21 cellular contexts compared by ENCODE assay signal in the genomic region with DNA sequence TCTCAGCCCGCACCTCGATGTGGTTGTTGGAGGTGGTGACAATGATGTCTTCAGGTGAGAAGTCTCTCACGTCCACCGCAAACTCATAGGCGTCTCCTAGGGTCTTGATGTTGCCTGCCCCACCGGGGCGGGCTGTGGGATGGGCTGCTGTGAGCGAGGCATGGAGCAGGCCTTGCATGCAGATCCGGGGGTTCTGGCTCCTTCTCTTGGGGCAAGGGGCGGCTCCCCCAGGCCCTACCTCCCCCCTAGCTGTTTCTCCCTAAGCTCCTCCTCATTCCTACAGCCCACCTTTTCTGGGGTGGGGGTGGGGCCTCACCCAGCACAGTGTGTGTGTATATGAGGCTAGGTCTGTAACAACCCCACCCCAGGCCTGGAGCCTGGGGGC. TPM values are rescaled to one million over a fixed set of nuclear protein-coding genes. Genes with fewer than 3 reads are reported as not detected.
DNase-seq lines count a peak whose midpoint lies in the region; ATAC-seq, FAIRE-seq and TF ChIP-seq lines count a peak whose summit lies in the region.
"Had no signal": no experiment of that assay in that cellular context is flagged by ENCODE, and none has a peak within 500 bp of the region (broad histone marks: within the 10 kb centered on the region; RNA-seq: fewer than 3 reads in every experiment).

No MANE protein-coding gene starts in this region.

- FAIRE-seq in HepG2 (lab: Jason Lieb, UNC) (no peak), kidney (lab: Jason Lieb, UNC) (no peak)

- H3K27me3 ChIP-seq in HepG2 (ENCODE audit: control insufficient read depth in 1 of 2, insufficient read depth in 2 of 2, low read length in 2 of 2) (peaks cover 12 to 84% of the 10 kb centered on the region in 2 experiments; a peak in 4 of 5 replicates), right lobe of liver (no peaks in the 10 kb centered on the region)

- no peaks in the 10 kb centered on the region for H3K79me2 ChIP-seq in HepG2 (ENCODE audit: insufficient read depth, low read length)

- ATAC-seq in HepG2 (no peak; the same call in 2 of the 3 replicates), right lobe of liver (no peak), sciatic nerve (peak; percentile 0)
- ATAC-seq: Panc1; stimulated activated naive B cell treated with anti-CD40 and anti-IgM and Interleukin-4, amounts not matched to agents 10 μg/mL and 1 μg/mL and 100 μg/mL, for 72 hours had no signal

- peaks cover 81% of the 10 kb centered on the region for H3K4me1 ChIP-seq in HepG2 (ENCODE audit: insufficient read depth, low read length)
- H3K4me1 ChIP-seq in right lobe of liver = peaks cover 0 to 11% (median 2%) of the 10 kb centered on the region in 4 donors
- H3K4me1 ChIP-seq in kidney (ENCODE audit: control insufficient read depth in 1 of 2, insufficient read depth in 1 of 2, low read depth in 1 of 2, low read length in 2 of 2) = peaks cover 17 to 46% of the 10 kb centered on the region in 2 donors
- H3K4me1 ChIP-seq: Caco-2 had no signal

- POLR2A ChIA-PET in HepG2 (lab: Yijun Ruan, JAX) = no interaction called here

- H3K27ac ChIP-seq in HepG2 (ENCODE audit: extremely low read length, insufficient read depth, low read length) (no peak overlapping the region), right lobe of liver (no peak overlapping the region), kidney (ENCODE audit: low read depth in 2 of 2, low read length in 2 of 2) (peak overlapping the region; percentile 74 to 95)
- H3K27ac ChIP-seq: epithelial cell of prostate had no signal

- WGBS in HepG2 (ENCODE audit: low lambda C conversion rate) = 20% methylated on average over 4 of the region's 10 CpGs
- WGBS in right lobe of liver (ENCODE audit: insufficient coverage, low coverage, low lambda C conversion rate, missing lambda C conversion rate) = 70% methylated on average over 2 of the region's 10 CpGs

- CTCF ChIA-PET in HepG2 (lab: Yijun Ruan, JAX; ENCODE audit: low intra/inter-chr PET ratio, low total read pairs) = no interaction called here

- DNase-seq in HepG2 (ENCODE audit: low spot score) (no peak), right lobe of liver (no peak), kidney (no peak), sciatic nerve (ENCODE audit: low spot score) (no peak), medulla oblongata (ENCODE audit: extremely low spot score) (no peak), islet precursor cell (no peak), COLO668 (lab: John Stamatoyannopoulos, UW; ENCODE audit: unreplicated experiment) (no peak)
- DNase-seq in stimulated activated CD4-positive, alpha-beta T cell treated with anti-CD3 and anti-CD28 coated beads, Interleukin-12 subunit alpha, Interleukin-12 subunit beta, amount 100 ng/mL, for 4 hours = no peak
- DNase-seq: activated CD4-positive, CD25-positive, alpha-beta regulatory T cell treated with anti-CD3 and anti-CD28 coated beads, Interleukin-2, amount 50 U/mL, for 72 hours; activated T-cell treated with anti-CD3 and anti-CD28 coated beads for 4 hours; Caco-2; cerebellar nuclear complex; GF-D8; NCI-H1436; stimulated activated naive B cell treated with anti-CD40 and anti-IgM and Interleukin-4, amounts not matched to agents 10 μg/mL and 1 μg/mL and 100 μg/mL, for 72 hours had no signal

- no TSS peak for BruUV-seq in HepG2 (replicated peaks; lab: Mats Ljungman, UMichigan)

- no peaks in the 10 kb centered on the region for H4K20me1 ChIP-seq in HepG2 (ENCODE audit: insufficient read depth, low read length)

- no peak for TF ChIP-seq CTCF in HepG2 (CRISPR knock-in tag; IDR thresholded peaks at IDR 0.05)
- no peak for TF ChIP-seq CTCF in right lobe of liver (IDR thresholded peaks at IDR 0.05)
- TF ChIP-seq CTCF in kidney (IDR thresholded peaks at IDR 0.05; ENCODE audit: borderline replicate concordance, extremely low read depth, insufficient read depth) = no peak

- H2AFZ ChIP-seq in HepG2 (ENCODE audit: low read length) = no peak overlapping the region

- no peak for TF ChIP-seq POLR2A in HepG2 (IDR thresholded peaks at IDR 0.05; ENCODE audit: insufficient read depth in 1 of 2, low read depth in 2 of 2, low read length in 2 of 2)
- no peak for TF ChIP-seq POLR2A in right lobe of liver (IDR thresholded peaks at IDR 0.05)

- H3K9me3 ChIP-seq in HepG2 (ENCODE audit: low read length) (no peaks in the 10 kb centered on the region), right lobe of liver (no peaks in the 10 kb centered on the region), kidney (ENCODE audit: control insufficient read depth in 1 of 2, low read length in 2 of 2) (no peaks in the 10 kb centered on the region)
- H3K9me3 ChIP-seq: Caco-2 had no signal

- in situ Hi-C loops in HepG2 (cut with HindIII; ENCODE audit: extremely low pct_ligation_motif_present, low pct_unique_long_range_greater_than_20kb) = no loop called here

- H3K4me3 ChIP-seq in HepG2 (replicated peaks in 1 of 3; ENCODE audit: insufficient read depth in 1 of 3, low read depth in 2 of 3, low read length in 3 of 3) (peak overlapping the region in 1 of 3 experiments; percentile 65; a peak in 1 of 6 replicates), right lobe of liver (no peak overlapping the region), kidney (ENCODE audit: low read length in 2 of 2) (no peak overlapping the region)

- H3K9ac ChIP-seq in HepG2 (ENCODE audit: insufficient read depth, low read depth, low read length) (no peak overlapping the region), kidney (ENCODE audit: low read length in 2 of 2) (peak overlapping the region in 1 of 2 donors; percentile 58)

- TF ChIP-seq EP300 in HepG2 (IDR thresholded peaks at IDR 0.05; ENCODE audit: low read depth in 2 of 2, low read length in 2 of 2) (no peak), HepG2 (CRISPR knock-in tag; IDR thresholded peaks at IDR 0.05; ENCODE audit: borderline replicate concordance) (no peak)

- H3K4me2 ChIP-seq in HepG2 (ENCODE audit: low read depth, low read length) = peak overlapping the region; percentile 73

- H3K36me3 ChIP-seq in HepG2 (replicated peaks in 1 of 2; ENCODE audit: control insufficient read depth in 1 of 2, insufficient read depth in 2 of 2, low read length in 2 of 2) (no peaks in the 10 kb centered on the region), right lobe of liver (no peaks in the 10 kb centered on the region), kidney (ENCODE audit: control insufficient read depth in 1 of 2, insufficient read depth in 2 of 2, low read length in 2 of 2) (no peaks in the 10 kb centered on the region)

- TF ChIP-seq RAD21 in HepG2 (CRISPR knock-in tag; IDR thresholded peaks at IDR 0.05) = no peak

- intact Hi-C loops in HepG2 (cut with micrococcal nuclease; ENCODE audit: unreplicated experiment) (no loop called here), right lobe of liver (cut with DNase I) (no loop called here), kidney (cut with DNase I) (no loop called here), sciatic nerve (cut with DNase I) (no loop called here)

RNA-seq across cellular contexts. Expression of a gene that starts 0.8 kb away (rescaled TPM):
- total RNA-seq in HepG2 (2016; rRNA removed; fragmentation: Illumina TruSeq; extraction: Trizol) = not detected in 2 replicates
- total RNA-seq in HepG2 (2016; cell fraction: cytosol; rRNA removed; fragmentation: Illumina TruSeq; extraction: Trizol; ENCODE audit: low read depth) = not detected in 2 replicates
- not detected in 2 replicates for total RNA-seq in HepG2 (2016; cell fraction: insoluble cytoplasmic fraction; rRNA removed; fragmentation: Illumina TruSeq; extraction: Trizol)
- not detected in 2 replicates for total RNA-seq in HepG2 (2016; cell fraction: membrane; rRNA removed; fragmentation: Illumina TruSeq; extraction: Trizol)
- total RNA-seq in HepG2 (2016; cell fraction: nucleus; rRNA removed; fragmentation: Illumina TruSeq; extraction: Trizol) = not detected in 2 replicates
- 0.10 and 0.20 TPM in 2 replicates for polyA plus RNA-seq in HepG2 (2011; rRNA removed)
- 0.05 and 0.16 TPM in 2 replicates for polyA plus RNA-seq in HepG2 (2011; cell fraction: cytosol; rRNA removed)
- polyA plus RNA-seq in HepG2 (2011; cell fraction: nucleus; rRNA removed) = 0.31 and 0.32 TPM in 2 replicates
- 0.20 TPM in 2 replicates for polyA plus RNA-seq in HepG2 (2012)
- not detected in 2 replicates for polyA plus RNA-seq in HepG2 (2016; cell fraction: cytosol; fragmentation: Illumina TruSeq; extraction: Trizol; ENCODE audit: low read depth)
- not detected in 2 replicates for polyA plus RNA-seq in HepG2 (2016; cell fraction: insoluble cytoplasmic fraction; fragmentation: Illumina TruSeq; extraction: Trizol; ENCODE audit: low read depth)
- not detected in 2 replicates for polyA plus RNA-seq in HepG2 (2016; cell fraction: membrane; fragmentation: Illumina TruSeq; extraction: Trizol; ENCODE audit: low read depth)
- polyA plus RNA-seq in HepG2 (2016; cell fraction: nucleus; fragmentation: Illumina TruSeq; extraction: Trizol; ENCODE audit: insufficient read depth, low read depth) = not detected in 2 replicates
- 0.47 TPM in 1 of 2 replicates, not detected in the other for polyA minus RNA-seq in HepG2 (2011; rRNA and poly(A)+ RNA removed; ENCODE audit: low replicate concordance)
- polyA minus RNA-seq in HepG2 (2011; cell fraction: cytosol; rRNA and poly(A)+ RNA removed) = not detected in 2 replicates
- polyA minus RNA-seq in HepG2 (2011; cell fraction: nucleus; rRNA and poly(A)+ RNA removed) = 0.50 TPM in 1 of 2 replicates, not detected in the other
- 1 to 10 TPM in 4 of 6 experiments, under 1 TPM in 2; 0.54 to 2.0 (median 1.2) TPM for total RNA-seq in right lobe of liver
- 29.1 TPM for total RNA-seq in kidney
- 17.0 TPM for polyA plus RNA-seq in kidney (ENCODE audit: insufficient read depth, low read depth, low replicate concordance)
- 10.7 TPM for total RNA-seq in sciatic nerve
- total RNA-seq: Caco-2; mononuclear cell; T-helper 1 cell treated with Interleukin-12 subunit alpha and Interleukin-12 subunit beta and Interleukin-4 antibody, amounts not matched to agents 30 ng/mL and 1 ng/mL, for 36 hours had no signal
- polyA plus RNA-seq: IgD-negative memory B cell had no signal

RNA-seq across cellular contexts. Expression of a gene that starts 4.8 kb away (rescaled TPM):
- total RNA-seq in HepG2 (2016; rRNA removed; fragmentation: Illumina TruSeq; extraction: Trizol) (not detected in 2 replicates), right lobe of liver (under 1 TPM in 2 of 6 experiments, not detected in 4; 0.43 to 0.47 TPM), kidney (7.8 TPM), sciatic nerve (0.13 TPM)
- total RNA-seq in HepG2 (2016; cell fraction: cytosol; rRNA removed; fragmentation: Illumina TruSeq; extraction: Trizol; ENCODE audit: low read depth) = not detected in 2 replicates
- not detected in 2 replicates for total RNA-seq in HepG2 (2016; cell fraction: insoluble cytoplasmic fraction; rRNA removed; fragmentation: Illumina TruSeq; extraction: Trizol)
- total RNA-seq in HepG2 (2016; cell fraction: membrane; rRNA removed; fragmentation: Illumina TruSeq; extraction: Trizol) = not detected in 2 replicates
- not detected in 2 replicates for total RNA-seq in HepG2 (2016; cell fraction: nucleus; rRNA removed; fragmentation: Illumina TruSeq; extraction: Trizol)
- polyA plus RNA-seq in HepG2 (2011; rRNA removed) (0.03 and 0.07 TPM in 2 replicates), kidney (ENCODE audit: insufficient read depth, low read depth, low replicate concordance) (187 TPM)
- polyA plus RNA-seq in HepG2 (2011; cell fraction: cytosol; rRNA removed) = not detected in 2 replicates
- polyA plus RNA-seq in HepG2 (2011; cell fraction: nucleus; rRNA removed) = 0.47 and 1.8 TPM in 2 replicates
- polyA plus RNA-seq in HepG2 (2012) = 0.25 TPM in 1 of 2 replicates, not detected in the other
- not detected in 2 replicates for polyA plus RNA-seq in HepG2 (2016; cell fraction: cytosol; fragmentation: Illumina TruSeq; extraction: Trizol; ENCODE audit: low read depth)
- polyA plus RNA-seq in HepG2 (2016; cell fraction: insoluble cytoplasmic fraction; fragmentation: Illumina TruSeq; extraction: Trizol; ENCODE audit: low read depth) = not detected in 2 replicates
- polyA plus RNA-seq in HepG2 (2016; cell fraction: membrane; fragmentation: Illumina TruSeq; extraction: Trizol; ENCODE audit: low read depth) = not detected in 2 replicates
- not detected in 2 replicates for polyA plus RNA-seq in HepG2 (2016; cell fraction: nucleus; fragmentation: Illumina TruSeq; extraction: Trizol; ENCODE audit: insufficient read depth, low read depth)
- polyA minus RNA-seq in HepG2 (2011; rRNA and poly(A)+ RNA removed; ENCODE audit: low replicate concordance) = 0.88 TPM in 1 of 2 replicates, not detected in the other
- polyA minus RNA-seq in HepG2 (2011; cell fraction: cytosol; rRNA and poly(A)+ RNA removed) = not detected in 2 replicates
- 0.75 and 2.3 TPM in 2 replicates for polyA minus RNA-seq in HepG2 (2011; cell fraction: nucleus; rRNA and poly(A)+ RNA removed)
- total RNA-seq: Caco-2; mononuclear cell; T-helper 1 cell treated with Interleukin-12 subunit alpha and Interleukin-12 subunit beta and Interleukin-4 antibody, amounts not matched to agents 30 ng/mL and 1 ng/mL, for 36 hours had no signal
- polyA plus RNA-seq: IgD-negative memory B cell had no signal

RNA-seq across cellular contexts. Expression of a gene that starts 13.0 kb away (rescaled TPM):
- total RNA-seq in HepG2 (2016; rRNA removed; fragmentation: Illumina TruSeq; extraction: Trizol) = 3.5 and 4.0 TPM in 2 replicates
- total RNA-seq in HepG2 (2016; cell fraction: cytosol; rRNA removed; fragmentation: Illumina TruSeq; extraction: Trizol; ENCODE audit: low read depth) = 1.8 and 2.0 TPM in 2 replicates
- total RNA-seq in HepG2 (2016; cell fraction: insoluble cytoplasmic fraction; rRNA removed; fragmentation: Illumina TruSeq; extraction: Trizol) = 3.9 and 4.6 TPM in 2 replicates
- 2.3 and 2.5 TPM in 2 replicates for total RNA-seq in HepG2 (2016; cell fraction: membrane; rRNA removed; fragmentation: Illumina TruSeq; extraction: Trizol)
- total RNA-seq in HepG2 (2016; cell fraction: nucleus; rRNA removed; fragmentation: Illumina TruSeq; extraction: Trizol) = 2.1 and 2.3 TPM in 2 replicates
- polyA plus RNA-seq in HepG2 (2011; rRNA removed) = 10.5 and 12.8 TPM in 2 replicates
- 6.1 and 9.4 TPM in 2 replicates for polyA plus RNA-seq in HepG2 (2011; cell fraction: cytosol; rRNA removed)
- 6.1 and 6.7 TPM in 2 replicates for polyA plus RNA-seq in HepG2 (2011; cell fraction: nucleus; rRNA removed)
- polyA plus RNA-seq in HepG2 (2012) = 5.5 and 6.6 TPM in 2 replicates
- 1.3 and 1.6 TPM in 2 replicates for polyA plus RNA-seq in HepG2 (2016; cell fraction: cytosol; fragmentation: Illumina TruSeq; extraction: Trizol; ENCODE audit: low read depth)
- polyA plus RNA-seq in HepG2 (2016; cell fraction: insoluble cytoplasmic fraction; fragmentation: Illumina TruSeq; extraction: Trizol; ENCODE audit: low read depth) = 4.9 and 5.4 TPM in 2 replicates
- 1.8 TPM in 2 replicates for polyA plus RNA-seq in HepG2 (2016; cell fraction: membrane; fragmentation: Illumina TruSeq; extraction: Trizol; ENCODE audit: low read depth)
- polyA plus RNA-seq in HepG2 (2016; cell fraction: nucleus; fragmentation: Illumina TruSeq; extraction: Trizol; ENCODE audit: insufficient read depth, low read depth) = 2.9 and 3.2 TPM in 2 replicates
- polyA minus RNA-seq in HepG2 (2011; rRNA and poly(A)+ RNA removed; ENCODE audit: low replicate concordance) = 14.4 TPM in 1 of 2 replicates, not detected in the other
- polyA minus RNA-seq in HepG2 (2011; cell fraction: cytosol; rRNA and poly(A)+ RNA removed) = 4.5 and 6.6 TPM in 2 replicates
- 11.3 and 12.3 TPM in 2 replicates for polyA minus RNA-seq in HepG2 (2011; cell fraction: nucleus; rRNA and poly(A)+ RNA removed)
- not detected for total RNA-seq in right lobe of liver
- total RNA-seq in kidney = 0.22 TPM
- 4.0 TPM for polyA plus RNA-seq in kidney (ENCODE audit: insufficient read depth, low read depth, low replicate concordance)
- total RNA-seq in sciatic nerve = 0.18 TPM
- total RNA-seq: mononuclear cell; posterior vena cava; T-helper 1 cell treated with Interleukin-12 subunit alpha and Interleukin-12 subunit beta and Interleukin-4 antibody, amounts not matched to agents 30 ng/mL and 1 ng/mL, for 36 hours had no signal
- polyA plus RNA-seq: IgD-negative memory B cell had no signal

RNA-seq across cellular contexts. Expression of a gene that starts 26.5 kb away (rescaled TPM):
- total RNA-seq in HepG2 (2016; rRNA removed; fragmentation: Illumina TruSeq; extraction: Trizol) (not detected in 2 replicates), right lobe of liver (not detected), kidney (60.6 TPM), sciatic nerve (1.4 TPM)
- total RNA-seq in HepG2 (2016; cell fraction: cytosol; rRNA removed; fragmentation: Illumina TruSeq; extraction: Trizol; ENCODE audit: low read depth) = not detected in 2 replicates
- not detected in 2 replicates for total RNA-seq in HepG2 (2016; cell fraction: insoluble cytoplasmic fraction; rRNA removed; fragmentation: Illumina TruSeq; extraction: Trizol)
- not detected in 2 replicates for total RNA-seq in HepG2 (2016; cell fraction: membrane; rRNA removed; fragmentation: Illumina TruSeq; extraction: Trizol)
- total RNA-seq in HepG2 (2016; cell fraction: nucleus; rRNA removed; fragmentation: Illumina TruSeq; extraction: Trizol) = not detected in 2 replicates
- polyA plus RNA-seq in HepG2 (2011; rRNA removed) (0.04 TPM in 1 of 2 replicates, not detected in the other), kidney (ENCODE audit: insufficient read depth, low read depth, low replicate concordance) (519 TPM)
- not detected in 2 replicates for polyA plus RNA-seq in HepG2 (2011; cell fraction: cytosol; rRNA removed)
- polyA plus RNA-seq in HepG2 (2011; cell fraction: nucleus; rRNA removed) = 0.09 and 0.13 TPM in 2 replicates
- polyA plus RNA-seq in HepG2 (2012) = 0.08 TPM in 1 of 2 replicates, not detected in the other
- not detected in 2 replicates for polyA plus RNA-seq in HepG2 (2016; cell fraction: cytosol; fragmentation: Illumina TruSeq; extraction: Trizol; ENCODE audit: low read depth)
- not detected in 2 replicates for polyA plus RNA-seq in HepG2 (2016; cell fraction: insoluble cytoplasmic fraction; fragmentation: Illumina TruSeq; extraction: Trizol; ENCODE audit: low read depth)
- not detected in 2 replicates for polyA plus RNA-seq in HepG2 (2016; cell fraction: membrane; fragmentation: Illumina TruSeq; extraction: Trizol; ENCODE audit: low read depth)
- not detected in 2 replicates for polyA plus RNA-seq in HepG2 (2016; cell fraction: nucleus; fragmentation: Illumina TruSeq; extraction: Trizol; ENCODE audit: insufficient read depth, low read depth)
- polyA minus RNA-seq in HepG2 (2011; rRNA and poly(A)+ RNA removed; ENCODE audit: low replicate concordance) = not detected in 2 replicates
- polyA minus RNA-seq in HepG2 (2011; cell fraction: cytosol; rRNA and poly(A)+ RNA removed) = not detected in 2 replicates
- polyA minus RNA-seq in HepG2 (2011; cell fraction: nucleus; rRNA and poly(A)+ RNA removed) = not detected in 2 replicates
- total RNA-seq: Caco-2; mononuclear cell; T-helper 1 cell treated with Interleukin-12 subunit alpha and Interleukin-12 subunit beta and Interleukin-4 antibody, amounts not matched to agents 30 ng/mL and 1 ng/mL, for 36 hours had no signal
- polyA plus RNA-seq: IgD-negative memory B cell had no signal

RNA-seq across cellular contexts. Expression of a gene that starts 41.2 kb away (rescaled TPM):
- total RNA-seq in HepG2 (2016; rRNA removed; fragmentation: Illumina TruSeq; extraction: Trizol) = 10.1 and 16.7 TPM in 2 replicates
- 7.6 and 9.2 TPM in 2 replicates for total RNA-seq in HepG2 (2016; cell fraction: cytosol; rRNA removed; fragmentation: Illumina TruSeq; extraction: Trizol; ENCODE audit: low read depth)
- total RNA-seq in HepG2 (2016; cell fraction: insoluble cytoplasmic fraction; rRNA removed; fragmentation: Illumina TruSeq; extraction: Trizol) = 11.2 and 19.1 TPM in 2 replicates
- 9.9 and 11.1 TPM in 2 replicates for total RNA-seq in HepG2 (2016; cell fraction: membrane; rRNA removed; fragmentation: Illumina TruSeq; extraction: Trizol)
- 17.0 and 18.5 TPM in 2 replicates for total RNA-seq in HepG2 (2016; cell fraction: nucleus; rRNA removed; fragmentation: Illumina TruSeq; extraction: Trizol)
- polyA plus RNA-seq in HepG2 (2011; rRNA removed) = 17.0 and 21.0 TPM in 2 replicates
- 10.1 and 18.8 TPM in 2 replicates for polyA plus RNA-seq in HepG2 (2011; cell fraction: cytosol; rRNA removed)
- polyA plus RNA-seq in HepG2 (2011; cell fraction: nucleus; rRNA removed) = 96.3 and 129 TPM in 2 replicates
- polyA plus RNA-seq in HepG2 (2012) = 7.7 and 12.7 TPM in 2 replicates
- polyA plus RNA-seq in HepG2 (2016; cell fraction: cytosol; fragmentation: Illumina TruSeq; extraction: Trizol; ENCODE audit: low read depth) = 3.5 and 3.6 TPM in 2 replicates
- 11.1 and 12.0 TPM in 2 replicates for polyA plus RNA-seq in HepG2 (2016; cell fraction: insoluble cytoplasmic fraction; fragmentation: Illumina TruSeq; extraction: Trizol; ENCODE audit: low read depth)
- polyA plus RNA-seq in HepG2 (2016; cell fraction: membrane; fragmentation: Illumina TruSeq; extraction: Trizol; ENCODE audit: low read depth) = 6.7 and 7.4 TPM in 2 replicates
- 36.9 and 37.2 TPM in 2 replicates for polyA plus RNA-seq in HepG2 (2016; cell fraction: nucleus; fragmentation: Illumina TruSeq; extraction: Trizol; ENCODE audit: insufficient read depth, low read depth)
- 46.0 and 46.5 TPM in 2 replicates for polyA minus RNA-seq in HepG2 (2011; rRNA and poly(A)+ RNA removed; ENCODE audit: low replicate concordance)
- polyA minus RNA-seq in HepG2 (2011; cell fraction: cytosol; rRNA and poly(A)+ RNA removed) = 6.1 and 9.8 TPM in 2 replicates
- polyA minus RNA-seq in HepG2 (2011; cell fraction: nucleus; rRNA and poly(A)+ RNA removed) = 14.4 and 22.9 TPM in 2 replicates
- 10 to 100 TPM in 4 of 6 experiments, 1 to 10 TPM in 2; 9.2 to 13.3 (median 11.0) TPM for total RNA-seq in right lobe of liver
- total RNA-seq in kidney = 41.5 TPM
- polyA plus RNA-seq in kidney (ENCODE audit: insufficient read depth, low read depth, low replicate concordance) = 33.1 TPM
- 37.7 TPM for total RNA-seq in sciatic nerve

Comparison
In these comparisons a context has a peak if more than half of its experiments do, and no peak if none do; other contexts are left out.
1. H3K27ac ChIP-seq: peak in kidney (2 of 2); none in HepG2 (single experiment) and right lobe of liver (0 of 3).